21 cellular contexts compared by ENCODE assay signal in the genomic region with DNA sequence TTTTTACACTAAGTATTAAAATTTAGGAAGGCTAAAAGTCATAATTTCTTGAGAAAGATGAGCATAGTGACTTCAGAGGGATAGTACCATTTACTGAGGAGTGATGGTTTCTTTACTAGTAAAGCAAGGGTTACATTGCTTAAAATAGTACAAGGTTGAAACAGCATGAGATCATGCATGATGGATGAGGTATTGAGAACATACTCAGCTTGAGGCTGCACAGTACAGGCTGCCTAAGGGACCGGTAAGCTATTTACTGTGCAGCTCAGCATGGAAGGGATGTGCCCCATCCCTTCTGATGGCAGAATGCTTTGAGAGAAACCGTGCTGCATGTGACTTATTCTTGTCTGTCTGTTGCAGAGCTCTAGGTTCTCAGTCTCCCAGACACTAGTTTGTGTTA.
DNase-seq lines count a peak whose midpoint lies in the region; ATAC-seq and TF ChIP-seq lines count a peak whose summit lies in the region.
"Had no signal": no experiment of that assay in that cellular context is flagged by ENCODE, and none has a peak within 500 bp of the region (broad histone marks: within the 10 kb centered on the region; RNA-seq: fewer than 3 reads in every experiment).

No MANE protein-coding gene starts in this region.

- intact Hi-C loops in A673 (cut with micrococcal nuclease; ENCODE audit: unreplicated experiment): no loop called here
- intact Hi-C loops in activated CD4-positive, alpha-beta memory T cell treated with anti-CD3 and anti-CD28 coated beads for 36 hours (cut with micrococcal nuclease): no loop called here

- no peak overlapping the region for H3K27ac Mint-ChIP-seq in stimulated activated memory B cell treated with anti-CD40 and anti-IgM and Interleukin-4, amounts not matched to agents 10 μg/mL and 1 μg/mL and 100 μg/mL, for 72 hours
- H3K27ac Mint-ChIP-seq in GM23338: no peak overlapping the region
- H3K27ac Mint-ChIP-seq in activated CD4-positive, alpha-beta memory T cell treated with anti-CD3 and anti-CD28 coated beads for 36 hours: no peak overlapping the region
- H3K27ac Mint-ChIP-seq: activated naive CD8-positive, alpha-beta T cell treated with anti-CD3 and anti-CD28 coated beads for 36 hours; memory B cell; natural killer cell treated with Interleukin-12 subunit alpha and Interleukin-12 subunit beta and Interleukin-15 and Interleukin-18, amount 100 ng/mL, for 72 hours had no signal

- CTCF ChIA-PET in A673 (lab: Charles Lee): no interaction called here
- CTCF ChIA-PET in activated CD4-positive, alpha-beta memory T cell treated with anti-CD3 and anti-CD28 coated beads for 36 hours (lab: Charles Lee): interaction anchor here (1.8 kb wide), 1 partner anchor 8 kb away, joined by 5 read pairs; no protein-coding TSS in a partner anchor

- H3K27ac ChIP-seq in A673 (ENCODE audit: low read depth, low read length, poor library complexity, severe bottlenecking): no peak overlapping the region
- H3K27ac ChIP-seq in GM23338 (ENCODE audit: low read depth): no peak overlapping the region
- H3K27ac ChIP-seq: dorsolateral prefrontal cortex, prostate gland, tibial nerve, WERI-Rb-1 had no signal

- H3K4me2 ChIP-seq in GM23338: no peak overlapping the region

- H3K9me3 Mint-ChIP-seq in stimulated activated memory B cell treated with anti-CD40 and anti-IgM and Interleukin-4, amounts not matched to agents 10 μg/mL and 1 μg/mL and 100 μg/mL, for 72 hours: no peaks in the 10 kb centered on the region
- no peaks in the 10 kb centered on the region for H3K9me3 Mint-ChIP-seq in GM23338
- no peaks in the 10 kb centered on the region for H3K9me3 Mint-ChIP-seq in activated CD4-positive, alpha-beta memory T cell treated with anti-CD3 and anti-CD28 coated beads for 36 hours
- H3K9me3 Mint-ChIP-seq: activated naive CD8-positive, alpha-beta T cell treated with anti-CD3 and anti-CD28 coated beads for 36 hours; memory B cell; natural killer cell treated with Interleukin-12 subunit alpha and Interleukin-12 subunit beta and Interleukin-15 and Interleukin-18, amount 100 ng/mL, for 72 hours had no signal

- H3K36me3 Mint-ChIP-seq in stimulated activated memory B cell treated with anti-CD40 and anti-IgM and Interleukin-4, amounts not matched to agents 10 μg/mL and 1 μg/mL and 100 μg/mL, for 72 hours: peaks cover 7% of the 10 kb centered on the region
- H3K36me3 Mint-ChIP-seq in GM23338 (ENCODE audit: low read depth): no peaks in the 10 kb centered on the region
- H3K36me3 Mint-ChIP-seq in activated CD4-positive, alpha-beta memory T cell treated with anti-CD3 and anti-CD28 coated beads for 36 hours: no peaks in the 10 kb centered on the region
- H3K36me3 Mint-ChIP-seq: activated naive CD8-positive, alpha-beta T cell treated with anti-CD3 and anti-CD28 coated beads for 36 hours; natural killer cell treated with Interleukin-12 subunit alpha and Interleukin-12 subunit beta and Interleukin-15 and Interleukin-18, amount 100 ng/mL, for 72 hours had no signal

- no peaks in the 10 kb centered on the region for H3K79me2 ChIP-seq in GM23338 (replicated peaks; ENCODE audit: insufficient read depth)

- no peak overlapping the region for H3K4me3 Mint-ChIP-seq in stimulated activated memory B cell treated with anti-CD40 and anti-IgM and Interleukin-4, amounts not matched to agents 10 μg/mL and 1 μg/mL and 100 μg/mL, for 72 hours
- no peak overlapping the region for H3K4me3 Mint-ChIP-seq in GM23338
- no peak overlapping the region for H3K4me3 Mint-ChIP-seq in activated CD4-positive, alpha-beta memory T cell treated with anti-CD3 and anti-CD28 coated beads for 36 hours
- H3K4me3 Mint-ChIP-seq: activated naive CD8-positive, alpha-beta T cell treated with anti-CD3 and anti-CD28 coated beads for 36 hours; memory B cell; natural killer cell treated with Interleukin-12 subunit alpha and Interleukin-12 subunit beta and Interleukin-15 and Interleukin-18, amount 100 ng/mL, for 72 hours had no signal

- no peaks in the 10 kb centered on the region for H3K9me3 ChIP-seq in A673 (ENCODE audit: low read depth, low read length, poor library complexity, severe bottlenecking)
- H3K9me3 ChIP-seq: prostate gland, tibial nerve had no signal

- DNase-seq in A673 (ENCODE audit: low spot score): peak; percentile 49
- peak; percentile 30 for DNase-seq in choroid plexus epithelial cell (ENCODE audit: low read depth)
- DNase-seq in activated CD4-positive, alpha-beta T cell treated with anti-CD3 and anti-CD28 coated beads for 4 hours: no peak
- DNase-seq in GM23338 (ENCODE audit: low spot score): no peak
- DNase-seq in activated CD4-positive, alpha-beta memory T cell treated with anti-CD3 and anti-CD28 coated beads for 36 hours: no peak
- DNase-seq: activated naive CD8-positive, alpha-beta T cell treated with anti-CD3 and anti-CD28 coated beads for 36 hours; DMS79; dorsolateral prefrontal cortex; head of caudate nucleus; NCI-H1694 treated with DMSO at 0.1 percent for 48 hours; Right ventricle myocardium superior; stimulated activated naive CD4-positive, alpha-beta T cell treated with Interleukin-2 at 50 U/mL for 16 hours; WERI-Rb-1 had no signal

- no peaks in the 10 kb centered on the region for H4K20me1 ChIP-seq in GM23338 (replicated peaks; ENCODE audit: insufficient read depth)

- H3K9me2 ChIP-seq in GM23338 (ENCODE audit: insufficient read depth): no peaks in the 10 kb centered on the region

- peaks cover 7% of the 10 kb centered on the region for H3K4me1 Mint-ChIP-seq in stimulated activated memory B cell treated with anti-CD40 and anti-IgM and Interleukin-4, amounts not matched to agents 10 μg/mL and 1 μg/mL and 100 μg/mL, for 72 hours
- peaks cover 3% of the 10 kb centered on the region; the same call in 1 of the 3 replicates for H3K4me1 Mint-ChIP-seq in GM23338
- no peaks in the 10 kb centered on the region for H3K4me1 Mint-ChIP-seq in activated CD4-positive, alpha-beta memory T cell treated with anti-CD3 and anti-CD28 coated beads for 36 hours (ENCODE audit: low read depth)
- H3K4me1 Mint-ChIP-seq: activated naive CD8-positive, alpha-beta T cell treated with anti-CD3 and anti-CD28 coated beads for 36 hours had no signal

- peak; percentile 44 for ATAC-seq in GM18858 (IDR thresholded peaks at IDR 0.05; ENCODE audit: unreplicated experiment)
- ATAC-seq in HG02870 (IDR thresholded peaks at IDR 0.05; ENCODE audit: unreplicated experiment): peak; percentile 70
- no peak for ATAC-seq in stimulated activated memory B cell treated with anti-CD40 and anti-IgM and Interleukin-4, amounts not matched to agents 10 μg/mL and 1 μg/mL and 100 μg/mL, for 72 hours
- ATAC-seq in GM23338: no peak
- ATAC-seq: HCT116; natural killer cell treated with Interleukin-12 subunit alpha and Interleukin-12 subunit beta and Interleukin-15 and Interleukin-18, amount 100 ng/mL, for 72 hours had no signal

- H3K36me3 ChIP-seq in A673 (ENCODE audit: insufficient read depth, low read length, poor library complexity, severe bottlenecking) (no peaks in the 10 kb centered on the region), GM23338 (ENCODE audit: insufficient read depth) (no peaks in the 10 kb centered on the region)
- H3K36me3 ChIP-seq: prostate gland, tibial nerve had no signal

- no peaks in the 10 kb centered on the region for H3K27me3 Mint-ChIP-seq in stimulated activated memory B cell treated with anti-CD40 and anti-IgM and Interleukin-4, amounts not matched to agents 10 μg/mL and 1 μg/mL and 100 μg/mL, for 72 hours
- H3K27me3 Mint-ChIP-seq in GM23338 (ENCODE audit: insufficient read depth, low read depth, poor library complexity): peaks cover 2% of the 10 kb centered on the region
- no peaks in the 10 kb centered on the region for H3K27me3 Mint-ChIP-seq in activated CD4-positive, alpha-beta memory T cell treated with anti-CD3 and anti-CD28 coated beads for 36 hours
- H3K27me3 Mint-ChIP-seq: activated naive CD8-positive, alpha-beta T cell treated with anti-CD3 and anti-CD28 coated beads for 36 hours; memory B cell; natural killer cell treated with Interleukin-12 subunit alpha and Interleukin-12 subunit beta and Interleukin-15 and Interleukin-18, amount 100 ng/mL, for 72 hours had no signal

- TF ChIP-seq CTCF in A673 (conservative IDR thresholded peaks at IDR 0.05; ENCODE audit: low read depth, low read length) (no peak), choroid plexus epithelial cell (conservative IDR thresholded peaks at IDR 0.05; ENCODE audit: low read depth, low read length) (no peak), GM23338 (conservative IDR thresholded peaks at IDR 0.05; ENCODE audit: low read depth in 2 of 2) (no peak)

- no peaks in the 10 kb centered on the region for H3K27me3 ChIP-seq in A673 (replicated peaks; ENCODE audit: insufficient read depth, low read depth, low read length, poor library complexity)
- no peaks in the 10 kb centered on the region for H3K27me3 ChIP-seq in GM23338 (ENCODE audit: insufficient read depth)
- H3K27me3 ChIP-seq: dorsolateral prefrontal cortex, tibial nerve had no signal

- BruUV-seq in A673 (replicated peaks; lab: Mats Ljungman, UMichigan): no TSS peak

- H3F3A ChIP-seq in GM23338 (replicated peaks; ENCODE audit: low read depth): no peaks in the 10 kb centered on the region

- H3K4me1 ChIP-seq in A673 (ENCODE audit: insufficient read depth, low read length, poor library complexity, severe bottlenecking) (no peaks in the 10 kb centered on the region), GM23338 (ENCODE audit: insufficient read depth) (no peaks in the 10 kb centered on the region)
- H3K4me1 ChIP-seq: prostate gland, tibial nerve had no signal

- POLR2A ChIA-PET in A673 (lab: Charles Lee; ENCODE audit: low non-redundant PET): no interaction called here
- POLR2A ChIA-PET in activated CD4-positive, alpha-beta memory T cell treated with anti-CD3 and anti-CD28 coated beads for 36 hours (lab: Charles Lee): no interaction called here

- no peak overlapping the region for H3K4me3 ChIP-seq in A673 (ENCODE audit: low read depth, low read length, poor library complexity, severe bottlenecking)
- no peak overlapping the region for H3K4me3 ChIP-seq in choroid plexus epithelial cell (ENCODE audit: low read depth, low read length)
- no peak overlapping the region for H3K4me3 ChIP-seq in GM23338
- H3K4me3 ChIP-seq: dorsolateral prefrontal cortex, prostate gland, tibial nerve had no signal

- no peak overlapping the region for H2AFZ ChIP-seq in GM23338

Comparison
In these comparisons a context has a peak if more than half of its experiments do, and no peak if none do; other contexts are left out.
1. DNase-seq: peak in A673 (single experiment) and choroid plexus epithelial cell (single experiment); none in activated CD4-positive, alpha-beta T cell treated with anti-CD3 and anti-CD28 coated beads for 4 hours (0 of 2), GM23338 (single experiment) and activated CD4-positive, alpha-beta memory T cell treated with anti-CD3 and anti-CD28 coated beads for 36 hours (single experiment).
2. ATAC-seq: peak in GM18858 (single experiment) and HG02870 (single experiment); none in stimulated activated memory B cell treated with anti-CD40 and anti-IgM and Interleukin-4, amounts not matched to agents 10 μg/mL and 1 μg/mL and 100 μg/mL, for 72 hours (single experiment) and GM23338 (single experiment).